ENCODE assay signal across 2 cellular contexts in the genomic region with DNA sequence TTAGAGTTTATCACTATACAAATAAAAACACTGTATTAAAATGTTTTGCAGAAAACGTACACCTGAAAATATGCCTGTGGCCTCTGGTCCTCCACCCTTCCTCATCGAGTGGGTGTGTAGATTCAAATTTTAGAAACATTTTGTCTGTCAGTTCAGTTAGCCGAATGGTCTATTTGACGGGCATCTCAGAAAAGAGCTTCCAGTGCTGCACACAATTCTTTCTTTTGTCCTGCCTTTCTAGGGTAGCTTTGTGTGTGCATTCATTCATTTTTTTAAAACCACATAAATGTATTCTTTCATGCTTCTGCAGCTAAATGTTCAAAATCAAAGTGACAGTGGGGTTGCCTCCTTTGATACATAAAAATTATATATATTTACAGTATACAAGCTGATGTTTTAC.
TF ChIP-seq lines count a peak whose summit lies in the region.

No MANE protein-coding gene starts in this region.

TF ChIP-seq in HCT116, 20 proteins besides CTCF, POLR2A, EP300 and RAD21:
- TF ChIP-seq SP1 (IDR thresholded peaks at IDR 0.05; ENCODE audit: low read depth) (no peak), ZFX (IDR thresholded peaks at IDR 0.05) (no peak), EZH2phosphoT487 (IDR thresholded peaks at IDR 0.05; ENCODE audit: borderline replicate concordance) (no peak)
- TF ChIP-seq, protein P1, sequence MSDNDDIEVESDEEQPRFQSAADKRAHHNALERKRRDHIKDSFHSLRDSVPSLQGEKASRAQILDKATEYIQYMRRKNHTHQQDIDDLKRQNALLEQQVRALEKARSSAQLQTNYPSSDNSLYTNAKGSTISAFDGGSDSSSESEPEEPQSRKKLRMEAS (IDR thresholded peaks at IDR 0.05): no peak
- TF ChIP-seq, protein P2, sequence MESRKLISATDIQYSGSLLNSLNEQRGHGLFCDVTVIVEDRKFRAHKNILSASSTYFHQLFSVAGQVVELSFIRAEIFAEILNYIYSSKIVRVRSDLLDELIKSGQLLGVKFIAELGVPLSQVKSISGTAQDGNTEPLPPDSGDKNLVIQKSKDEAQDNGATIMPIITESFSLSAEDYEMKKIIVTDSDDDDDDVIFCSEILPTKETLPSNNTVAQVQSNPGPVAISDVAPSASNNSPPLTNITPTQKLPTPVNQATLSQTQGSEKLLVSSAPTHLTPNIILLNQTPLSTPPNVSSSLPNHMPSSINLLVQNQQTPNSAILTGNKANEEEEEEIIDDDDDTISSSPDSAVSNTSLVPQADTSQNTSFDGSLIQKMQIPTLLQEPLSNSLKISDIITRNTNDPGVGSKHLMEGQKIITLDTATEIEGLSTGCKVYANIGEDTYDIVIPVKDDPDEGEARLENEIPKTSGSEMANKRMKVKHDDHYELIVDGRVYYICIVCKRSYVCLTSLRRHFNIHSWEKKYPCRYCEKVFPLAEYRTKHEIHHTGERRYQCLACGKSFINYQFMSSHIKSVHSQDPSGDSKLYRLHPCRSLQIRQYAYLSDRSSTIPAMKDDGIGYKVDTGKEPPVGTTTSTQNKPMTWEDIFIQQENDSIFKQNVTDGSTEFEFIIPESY (IDR thresholded peaks at IDR 0.05; ENCODE audit: extremely low read depth, insufficient replicate concordance, low read length): no peak
- TF ChIP-seq, protein P3, sequence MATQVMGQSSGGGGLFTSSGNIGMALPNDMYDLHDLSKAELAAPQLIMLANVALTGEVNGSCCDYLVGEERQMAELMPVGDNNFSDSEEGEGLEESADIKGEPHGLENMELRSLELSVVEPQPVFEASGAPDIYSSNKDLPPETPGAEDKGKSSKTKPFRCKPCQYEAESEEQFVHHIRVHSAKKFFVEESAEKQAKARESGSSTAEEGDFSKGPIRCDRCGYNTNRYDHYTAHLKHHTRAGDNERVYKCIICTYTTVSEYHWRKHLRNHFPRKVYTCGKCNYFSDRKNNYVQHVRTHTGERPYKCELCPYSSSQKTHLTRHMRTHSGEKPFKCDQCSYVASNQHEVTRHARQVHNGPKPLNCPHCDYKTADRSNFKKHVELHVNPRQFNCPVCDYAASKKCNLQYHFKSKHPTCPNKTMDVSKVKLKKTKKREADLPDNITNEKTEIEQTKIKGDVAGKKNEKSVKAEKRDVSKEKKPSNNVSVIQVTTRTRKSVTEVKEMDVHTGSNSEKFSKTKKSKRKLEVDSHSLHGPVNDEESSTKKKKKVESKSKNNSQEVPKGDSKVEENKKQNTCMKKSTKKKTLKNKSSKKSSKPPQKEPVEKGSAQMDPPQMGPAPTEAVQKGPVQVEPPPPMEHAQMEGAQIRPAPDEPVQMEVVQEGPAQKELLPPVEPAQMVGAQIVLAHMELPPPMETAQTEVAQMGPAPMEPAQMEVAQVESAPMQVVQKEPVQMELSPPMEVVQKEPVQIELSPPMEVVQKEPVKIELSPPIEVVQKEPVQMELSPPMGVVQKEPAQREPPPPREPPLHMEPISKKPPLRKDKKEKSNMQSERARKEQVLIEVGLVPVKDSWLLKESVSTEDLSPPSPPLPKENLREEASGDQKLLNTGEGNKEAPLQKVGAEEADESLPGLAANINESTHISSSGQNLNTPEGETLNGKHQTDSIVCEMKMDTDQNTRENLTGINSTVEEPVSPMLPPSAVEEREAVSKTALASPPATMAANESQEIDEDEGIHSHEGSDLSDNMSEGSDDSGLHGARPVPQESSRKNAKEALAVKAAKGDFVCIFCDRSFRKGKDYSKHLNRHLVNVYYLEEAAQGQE (IDR thresholded peaks at IDR 0.05; ENCODE audit: low read depth): no peak
- TF ChIP-seq, protein P4, sequence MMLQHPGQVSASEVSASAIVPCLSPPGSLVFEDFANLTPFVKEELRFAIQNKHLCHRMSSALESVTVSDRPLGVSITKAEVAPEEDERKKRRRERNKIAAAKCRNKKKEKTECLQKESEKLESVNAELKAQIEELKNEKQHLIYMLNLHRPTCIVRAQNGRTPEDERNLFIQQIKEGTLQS (IDR thresholded peaks at IDR 0.05): no peak

TF ChIP-seq in H1, 55 proteins besides CTCF, POLR2A, EP300 and RAD21:
- no peak for TF ChIP-seq CBX8 (IDR thresholded peaks at IDR 0.05; ENCODE audit: borderline replicate concordance, low read depth, low read length)
- no peak for TF ChIP-seq TAF1 (IDR thresholded peaks at IDR 0.05; ENCODE audit: low read depth, low read length)
- no peak for TF ChIP-seq RNF2 (IDR thresholded peaks at IDR 0.05; ENCODE audit: borderline replicate concordance, low read depth, low read length, missing control alignments, poor library complexity, severe bottlenecking)
- no peak for TF ChIP-seq SAP30 (IDR thresholded peaks at IDR 0.05; ENCODE audit: insufficient read depth, insufficient replicate concordance, low read length)
- no peak for TF ChIP-seq BCL11A (IDR thresholded peaks at IDR 0.05; ENCODE audit: low read depth in 2 of 2, low read length in 2 of 2)
- TF ChIP-seq TBP (IDR thresholded peaks at IDR 0.05; ENCODE audit: low read depth, low read length): no peak
- TF ChIP-seq CHD1 (IDR thresholded peaks at IDR 0.05; ENCODE audit: low read depth, low read length): no peak
- no peak for TF ChIP-seq CHD2 (IDR thresholded peaks at IDR 0.05; ENCODE audit: low read length)
- no peak for TF ChIP-seq MAFK (IDR thresholded peaks at IDR 0.05; ENCODE audit: low read depth, low read length)
- no peak for TF ChIP-seq RXRA (IDR thresholded peaks at IDR 0.05; ENCODE audit: insufficient read depth, low read depth, low read length)
- TF ChIP-seq TAF7 (optimal IDR thresholded peaks at IDR 0.05; ENCODE audit: borderline replicate concordance, low read depth, low read length): no peak
- no peak for TF ChIP-seq EZH2 (IDR thresholded peaks at IDR 0.05; ENCODE audit: low read depth, low read length, severe bottlenecking)
- TF ChIP-seq FOSL1 (IDR thresholded peaks at IDR 0.05; ENCODE audit: insufficient read depth, low read depth, low read length): no peak
- no peak for TF ChIP-seq NANOG (IDR thresholded peaks at IDR 0.05; ENCODE audit: insufficient read depth, low read depth, low read length, poor library complexity, severe bottlenecking)
- TF ChIP-seq SIRT6 (IDR thresholded peaks at IDR 0.05; ENCODE audit: low read length): no peak
- TF ChIP-seq JUN (IDR thresholded peaks at IDR 0.05; ENCODE audit: low read depth, low read length): no peak
- TF ChIP-seq JUND (IDR thresholded peaks at IDR 0.05; ENCODE audit: low read length): no peak
- TF ChIP-seq CEBPB (IDR thresholded peaks at IDR 0.05; ENCODE audit: low read depth, low read length): no peak
